8 cellular contexts compared by ENCODE assay signal in genomic region chr20:5642155-5642981, GRCh38. TPM values are rescaled to one million over a fixed set of nuclear protein-coding genes. Genes with fewer than 3 reads are reported as not detected.
A peak's percentile ranks its signal among the peaks of the same experiment; 100 is the strongest.
DNase-seq lines count a peak whose midpoint lies in the region; ATAC-seq, FAIRE-seq and TF ChIP-seq lines count a peak whose summit lies in the region.

No MANE protein-coding gene starts in this region.

- H3K36me3 ChIP-seq in H1 (ENCODE audit: control insufficient read depth in 2 of 4, insufficient read depth in 4 of 4, low read length in 3 of 4) = no peaks in the 10 kb centered on the region
- no peaks in the 10 kb centered on the region for H3K36me3 ChIP-seq in osteoblast (ENCODE audit: insufficient read depth, low read length)

- H3K14ac ChIP-seq in H1 (ENCODE audit: insufficient read length) = no peak overlapping the region

- no peak overlapping the region for H2BK120ac ChIP-seq in H1 (replicated peaks; ENCODE audit: low read depth, low read length)

- no peak overlapping the region for H2BK15ac ChIP-seq in H1 (ENCODE audit: low read length)

- H3K4ac ChIP-seq in H1 (replicated peaks; ENCODE audit: insufficient read length, low read depth, low read length) = no peak overlapping the region

- H3K27ac ChIP-seq in H1 (ENCODE audit: low read depth, low read length) = no peak overlapping the region
- H3K27ac ChIP-seq in osteoblast (ENCODE audit: low read depth, low read length) = no peak overlapping the region

- H3K9ac ChIP-seq in H1 (replicated peaks in 1 of 4; ENCODE audit: extremely low read depth in 1 of 4, low read depth in 3 of 4, low read length in 3 of 4) = no peak overlapping the region

- no peak for ATAC-seq in HG03045 (IDR thresholded peaks at IDR 0.05; ENCODE audit: unreplicated experiment)

- no peaks in the 10 kb centered on the region for H3K4me1 ChIP-seq in H1 (replicated peaks in 1 of 4; ENCODE audit: control insufficient read depth in 3 of 4, insufficient read depth in 4 of 4, low read length in 3 of 4)
- peaks cover 8% of the 10 kb centered on the region for H3K4me1 ChIP-seq in osteoblast (ENCODE audit: insufficient read depth, low read length)

- H2BK12ac ChIP-seq in H1 (ENCODE audit: low read depth, low read length) = no peak overlapping the region

- 0 out of 2 replicates have a peak overlapping the region, but pooled peaks have one; percentile 22 for H2AFZ ChIP-seq in H1 (ENCODE audit: low read length)
- H2AFZ ChIP-seq in osteoblast (ENCODE audit: low read length) = peak overlapping the region; percentile 4

- no peaks in the 10 kb centered on the region; a peak in 1 of 7 replicates for H3K27me3 ChIP-seq in H1 (replicated peaks in 1 of 4; ENCODE audit: control insufficient read depth in 3 of 4, extremely low read depth in 1 of 4, insufficient read depth in 3 of 4, low read length in 3 of 4)
- H3K27me3 ChIP-seq in osteoblast (ENCODE audit: insufficient read depth, low read length) = no peaks in the 10 kb centered on the region

- H4K8ac ChIP-seq in H1 (ENCODE audit: extremely low read depth, insufficient read depth, low read length) = no peak overlapping the region

- no peak overlapping the region for H4K5ac ChIP-seq in H1 (ENCODE audit: insufficient read length, low read depth, low read length)

- H2BK20ac ChIP-seq in H1 (ENCODE audit: low read length) = no peak overlapping the region

- H3K4me2 ChIP-seq in H1 (ENCODE audit: insufficient read depth in 1 of 2, low read depth in 2 of 2, low read length in 2 of 2) = no peak overlapping the region
- no peak overlapping the region for H3K4me2 ChIP-seq in osteoblast (ENCODE audit: insufficient read depth, low read length)

- no peak overlapping the region for H3K23ac ChIP-seq in H1 (ENCODE audit: insufficient read length)

- H3K23me2 ChIP-seq in H1 (ENCODE audit: low read depth, low read length) = no peaks in the 10 kb centered on the region

- TF ChIP-seq POLR2A in H1 (IDR thresholded peaks at IDR 0.05; ENCODE audit: control extremely low read depth in 1 of 2, low read depth in 2 of 2, low read length in 2 of 2) = no peak

- no peak for TF ChIP-seq EP300 in H1 (IDR thresholded peaks at IDR 0.05; ENCODE audit: borderline replicate concordance in 1 of 2, low read depth in 2 of 2, low read length in 2 of 2)

- H3K18ac ChIP-seq in H1 (ENCODE audit: extremely low read depth, low read length) = no peak overlapping the region

- CTCF ChIA-PET in H1 (lab: Charles Lee; ENCODE audit: partially characterized antibody) = interaction anchor here (1.2 kb wide), 1 partner anchor 108 kb away, joined by 4 read pairs; no protein-coding TSS in a partner anchor

- FAIRE-seq in H1 (lab: Jason Lieb, UNC) = no peak

- H3K79me2 ChIP-seq in H1 (ENCODE audit: control insufficient read depth in 1 of 2, insufficient read depth in 2 of 2, low read length in 2 of 2) (no peaks in the 10 kb centered on the region), osteoblast (ENCODE audit: insufficient read depth, low read length) (no peaks in the 10 kb centered on the region)

- no peaks in the 10 kb centered on the region for H3K79me1 ChIP-seq in H1 (ENCODE audit: low read depth, low read length)

- no peak for TF ChIP-seq RAD21 in H1 (IDR thresholded peaks at IDR 0.05 in 1 of 2, conservative IDR thresholded peaks at IDR 0.05 in 1 of 2; ENCODE audit: low read depth in 2 of 2, low read length in 2 of 2)

- POLR2A ChIA-PET in H1 (lab: Charles Lee; ENCODE audit: partially characterized antibody) = no interaction called here

- H2AK5ac ChIP-seq in H1 (ENCODE audit: low read depth, low read length) = no peak overlapping the region

- H4K20me1 ChIP-seq in H1 (replicated peaks in 1 of 2; ENCODE audit: control insufficient read depth in 1 of 2, insufficient read depth in 2 of 2, low read length in 2 of 2) (no peaks in the 10 kb centered on the region), osteoblast (ENCODE audit: insufficient read depth, low read length) (no peaks in the 10 kb centered on the region)

- peak; percentile 44 for DNase-seq in COLO829 (ENCODE audit: low spot score)
- peak; percentile 39 for DNase-seq in NCI-H2029 treated with DMSO at 0.1 percent for 48 hours (lab: John Stamatoyannopoulos, UW)
- no peak for DNase-seq in H1 (ENCODE audit: low read depth in 1 of 2, low spot score in 2 of 2)
- DNase-seq in osteoblast (ENCODE audit: insufficient read length, low spot score, missing footprints) = no peak
- no peak for DNase-seq in NCI-H82 (lab: John Stamatoyannopoulos, UW)
- no peak for DNase-seq in DMS79 treated with DMSO at 0.1 percent for 48 hours (lab: John Stamatoyannopoulos, UW)
- DNase-seq in stimulated activated CD4-positive, alpha-beta T cell treated with anti-CD3 and anti-CD28 coated beads, Interleukin-2, amount 100 ng/mL, for 48 hours = no peak

- TF ChIP-seq CTCF in H1 (IDR thresholded peaks at IDR 0.05; ENCODE audit: control extremely low read depth in 1 of 3, insufficient read depth in 1 of 3, low read depth in 1 of 3, low read length in 3 of 3) (no peak), osteoblast (IDR thresholded peaks at IDR 0.05; ENCODE audit: extremely low read depth, low read depth, low read length) (no peak)

- 76% methylated on average over 3 of the region's 3 CpGs; no CpG with 5 or more reads in 1 of the 2 experiments for WGBS in H1 (ENCODE audit: extremely low coverage in 1 of 2, insufficient coverage in 1 of 2, insufficient read length in 1 of 2, insufficient replicate concordance in 2 of 2, low coverage in 1 of 2, low lambda C conversion rate in 2 of 2, missing lambda C conversion rate in 1 of 2), 2 experiments

- no peak overlapping the region for H4K91ac ChIP-seq in H1 (replicated peaks; ENCODE audit: insufficient read length, low read length)

- no peak overlapping the region for H2BK5ac ChIP-seq in H1 (ENCODE audit: low read depth, low read length)

- peaks cover 8 to 9% of the 10 kb centered on the region in 2 experiments; a peak in 2 of 4 replicates for H3K9me3 ChIP-seq in H1 (ENCODE audit: insufficient read depth in 2 of 2, low read depth in 1 of 2, low read length in 1 of 2)
- no peaks in the 10 kb centered on the region for H3K9me3 ChIP-seq in osteoblast (ENCODE audit: low read depth, low read length)

- H3K56ac ChIP-seq in H1 (replicated peaks; ENCODE audit: insufficient read length, low read depth, low read length) = no peak overlapping the region

- H3K4me3 ChIP-seq in H1 (ENCODE audit: extremely low read depth in 1 of 4, insufficient read depth in 2 of 4, low read depth in 3 of 4, low read length in 4 of 4) (no peak overlapping the region), osteoblast (ENCODE audit: insufficient read depth, low read length) (no peak overlapping the region)

TF ChIP-seq in H1, 55 proteins besides CTCF, POLR2A, EP300 and RAD21:
- no peak for TF ChIP-seq SP4 (IDR thresholded peaks at IDR 0.05; ENCODE audit: low read length)
- no peak for TF ChIP-seq NANOG (IDR thresholded peaks at IDR 0.05; ENCODE audit: insufficient read depth, low read depth, low read length, poor library complexity, severe bottlenecking)
- no peak for TF ChIP-seq NRF1 (IDR thresholded peaks at IDR 0.05; ENCODE audit: low read depth, low read length)
- TF ChIP-seq CBX5 (IDR thresholded peaks at IDR 0.05; ENCODE audit: low read depth, low read length) = no peak
- TF ChIP-seq TAF1 (IDR thresholded peaks at IDR 0.05; ENCODE audit: low read depth, low read length) = no peak
- TF ChIP-seq TBP (IDR thresholded peaks at IDR 0.05; ENCODE audit: low read depth, low read length) = no peak

RNA-seq across cellular contexts. Expression of gene GPCPD1, which starts 31.6 kb away (rescaled TPM):
- total RNA-seq in H1 (2021; fragmentation: NEBNext Ultra II Directional; extraction: Animal tissue kit (Norgen Biotek cat#: 25700)) = 6.3 and 6.8 TPM in 2 replicates
- 2.8 and 4.5 TPM in 2 replicates for polyA plus RNA-seq in H1 (2011; rRNA removed)
- polyA plus RNA-seq in H1 (2011; cell fraction: cytosol; rRNA removed) = 3.7 TPM
- polyA plus RNA-seq in H1 (2011; cell fraction: nucleus; rRNA removed) = 4.1 TPM
- polyA plus RNA-seq in H1 (2012, experiment 1 of 2) = 3.2 to 6.9 TPM (median 4.7 TPM) in 4 replicates
- 0.30 TPM for polyA plus RNA-seq in H1 (2012, experiment 2 of 2)
- polyA plus RNA-seq in H1 (2013, experiment 1 of 2) = 3.3 TPM
- 2.8 TPM for polyA plus RNA-seq in H1 (2013, experiment 2 of 2)
- polyA minus RNA-seq in H1 (2011; rRNA and poly(A)+ RNA removed) = 5.8 and 8.0 TPM in 2 replicates
- polyA minus RNA-seq in H1 (2011; cell fraction: cytosol; rRNA and poly(A)+ RNA removed) = 4.9 TPM
- 7.2 TPM for polyA minus RNA-seq in H1 (2011; cell fraction: nucleus; rRNA and poly(A)+ RNA removed)
- total RNA-seq in osteoblast = 22.4 and 23.9 TPM in 2 replicates

Comparison
In these comparisons a context has a peak if more than half of its experiments do, and no peak if none do; other contexts are left out.
1. DNase-seq: peak in COLO829 (single experiment) and NCI-H2029 treated with DMSO at 0.1 percent for 48 hours (single experiment); none in H1 (0 of 2), osteoblast (single experiment), NCI-H82 (single experiment), DMS79 treated with DMSO at 0.1 percent for 48 hours (single experiment) and stimulated activated CD4-positive, alpha-beta T cell treated with anti-CD3 and anti-CD28 coated beads, Interleukin-2, amount 100 ng/mL, for 48 hours (0 of 2).